Comparison of ENCODE assay signal across 24 cellular contexts in genomic region chr10:351770-352318, GRCh38.
A peak's percentile ranks its signal among the peaks of the same experiment; 100 is the strongest.
DNase-seq lines count a peak whose midpoint lies in the region; ATAC-seq, FAIRE-seq and TF ChIP-seq lines count a peak whose summit lies in the region.
"Had no signal": no experiment of that assay in that cellular context is flagged by ENCODE, and none has a peak within 500 bp of the region (broad histone marks: within the 10 kb centered on the region; RNA-seq: fewer than 3 reads in every experiment).

No MANE protein-coding gene starts in this region.

- peaks cover 15% of the 10 kb centered on the region for H3K4me1 Mint-ChIP-seq in activated CD4-positive, alpha-beta memory T cell treated with anti-CD3 and anti-CD28 coated beads for 36 hours (ENCODE audit: low read depth)
- no peaks in the 10 kb centered on the region for H3K4me1 Mint-ChIP-seq in activated CD4-positive, alpha-beta memory T cell treated with anti-CD3 and anti-CD28 coated beads, Interleukin-2, amount 10 ng/mL, durations not matched to agents 7 days and 5 days
- peaks cover 9% of the 10 kb centered on the region for H3K4me1 Mint-ChIP-seq in activated T-helper 17 cell treated with anti-CD3 and anti-CD28 coated beads, Interleukin-2, amount 50 U/mL, for 72 hours
- H3K4me1 Mint-ChIP-seq in stimulated activated naive B cell treated with anti-CD40 and anti-IgM and Interleukin-4, amounts not matched to agents 10 μg/mL and 1 μg/mL and 100 μg/mL, for 72 hours: no peaks in the 10 kb centered on the region

- FAIRE-seq in D721Med (lab: Jason Lieb, UNC): no peak
- FAIRE-seq: A549, G401.6, keratinocyte had no signal

- POLR2A ChIA-PET in activated CD4-positive, alpha-beta memory T cell treated with anti-CD3 and anti-CD28 coated beads for 36 hours (lab: Charles Lee): no interaction called here
- POLR2A ChIA-PET in activated CD4-positive, alpha-beta memory T cell treated with anti-CD3 and anti-CD28 coated beads, Interleukin-2, amount 10 ng/mL, durations not matched to agents 7 days and 5 days (lab: Charles Lee): no interaction called here

- TF ChIP-seq CTCF in D721Med (IDR thresholded peaks at IDR 0.05; ENCODE audit: insufficient read depth, missing control alignments): no peak

- intact Hi-C loops in activated CD4-positive, alpha-beta memory T cell treated with anti-CD3 and anti-CD28 coated beads for 36 hours (cut with micrococcal nuclease): no loop called here

- H3K9me3 Mint-ChIP-seq in activated CD4-positive, alpha-beta memory T cell treated with anti-CD3 and anti-CD28 coated beads for 36 hours: no peaks in the 10 kb centered on the region
- peaks cover 6% of the 10 kb centered on the region for H3K9me3 Mint-ChIP-seq in activated CD4-positive, alpha-beta memory T cell treated with anti-CD3 and anti-CD28 coated beads, Interleukin-2, amount 10 ng/mL, durations not matched to agents 7 days and 5 days
- no peaks in the 10 kb centered on the region for H3K9me3 Mint-ChIP-seq in activated T-helper 17 cell treated with anti-CD3 and anti-CD28 coated beads, Interleukin-2, amount 50 U/mL, for 72 hours
- no peaks in the 10 kb centered on the region for H3K9me3 Mint-ChIP-seq in stimulated activated naive B cell treated with anti-CD40 and anti-IgM and Interleukin-4, amounts not matched to agents 10 μg/mL and 1 μg/mL and 100 μg/mL, for 72 hours

- no peaks in the 10 kb centered on the region for H3K27me3 Mint-ChIP-seq in activated CD4-positive, alpha-beta memory T cell treated with anti-CD3 and anti-CD28 coated beads for 36 hours
- no peaks in the 10 kb centered on the region for H3K27me3 Mint-ChIP-seq in activated CD4-positive, alpha-beta memory T cell treated with anti-CD3 and anti-CD28 coated beads, Interleukin-2, amount 10 ng/mL, durations not matched to agents 7 days and 5 days
- no peaks in the 10 kb centered on the region for H3K27me3 Mint-ChIP-seq in activated T-helper 17 cell treated with anti-CD3 and anti-CD28 coated beads, Interleukin-2, amount 50 U/mL, for 72 hours
- H3K27me3 Mint-ChIP-seq in stimulated activated naive B cell treated with anti-CD40 and anti-IgM and Interleukin-4, amounts not matched to agents 10 μg/mL and 1 μg/mL and 100 μg/mL, for 72 hours: no peaks in the 10 kb centered on the region

- no peaks in the 10 kb centered on the region for H3K36me3 Mint-ChIP-seq in activated CD4-positive, alpha-beta memory T cell treated with anti-CD3 and anti-CD28 coated beads for 36 hours
- H3K36me3 Mint-ChIP-seq in activated CD4-positive, alpha-beta memory T cell treated with anti-CD3 and anti-CD28 coated beads, Interleukin-2, amount 10 ng/mL, durations not matched to agents 7 days and 5 days (ENCODE audit: low read depth): peaks cover 5% of the 10 kb centered on the region
- peaks cover 6% of the 10 kb centered on the region for H3K36me3 Mint-ChIP-seq in activated T-helper 17 cell treated with anti-CD3 and anti-CD28 coated beads, Interleukin-2, amount 50 U/mL, for 72 hours (ENCODE audit: low read depth)
- peaks cover 0 to 3% of the 10 kb centered on the region in 2 donors for H3K36me3 Mint-ChIP-seq in stimulated activated naive B cell treated with anti-CD40 and anti-IgM and Interleukin-4, amounts not matched to agents 10 μg/mL and 1 μg/mL and 100 μg/mL, for 72 hours

- DNase-seq in activated CD4-positive, alpha-beta memory T cell treated with anti-CD3 and anti-CD28 coated beads for 36 hours: peak; percentile 49
- no peak for DNase-seq in activated CD4-positive, alpha-beta memory T cell treated with anti-CD3 and anti-CD28 coated beads, Interleukin-2, amount 10 ng/mL, durations not matched to agents 7 days and 5 days
- DNase-seq in H7 (peak; percentile 38), D721Med (ENCODE audit: insufficient read length, low spot score) (no peak)
- peak; percentile 9 for DNase-seq in stimulated activated CD8-positive, alpha-beta memory T cell treated with anti-CD3 and anti-CD28 coated beads, Interleukin-4, amount 100 ng/mL, for 24 hours (ENCODE audit: low read depth)
- no peak for DNase-seq in stimulated activated naive B cell treated with anti-CD40 and anti-IgM and Interleukin-4, amounts not matched to agents 10 μg/mL and 1 μg/mL and 100 μg/mL, for 72 hours
- no peak for DNase-seq in NK-92 treated with Interleukin-12 subunit alpha and Interleukin-12 subunit beta, amount 100 ng/mL, for 24 hours (lab: John Stamatoyannopoulos, UW)
- DNase-seq: dorsolateral prefrontal cortex, erythroblast, foreskin melanocyte, hypothalamus, NCI-H1105 treated with DMSO at 0.1 percent for 48 hours, NCI-H526, occipital lobe, retina, SHP77 treated with DMSO at 0.1 percent for 48 hours, T-helper 1 cell, upper lobe of left lung had no signal

- peak; percentile 78 for ATAC-seq in activated T-helper 17 cell treated with anti-CD3 and anti-CD28 coated beads, Interleukin-2, amount 50 U/mL, for 72 hours (replicated peaks)
- no peak for ATAC-seq in stimulated activated naive B cell treated with anti-CD40 and anti-IgM and Interleukin-4, amounts not matched to agents 10 μg/mL and 1 μg/mL and 100 μg/mL, for 72 hours (replicated peaks)
- ATAC-seq: A549 had no signal

- no peak overlapping the region for H3K27ac Mint-ChIP-seq in activated CD4-positive, alpha-beta memory T cell treated with anti-CD3 and anti-CD28 coated beads for 36 hours
- H3K27ac Mint-ChIP-seq in activated CD4-positive, alpha-beta memory T cell treated with anti-CD3 and anti-CD28 coated beads, Interleukin-2, amount 10 ng/mL, durations not matched to agents 7 days and 5 days: no peak overlapping the region
- no peak overlapping the region for H3K27ac Mint-ChIP-seq in activated T-helper 17 cell treated with anti-CD3 and anti-CD28 coated beads, Interleukin-2, amount 50 U/mL, for 72 hours
- no peak overlapping the region for H3K27ac Mint-ChIP-seq in stimulated activated naive B cell treated with anti-CD40 and anti-IgM and Interleukin-4, amounts not matched to agents 10 μg/mL and 1 μg/mL and 100 μg/mL, for 72 hours

- CTCF ChIA-PET in activated CD4-positive, alpha-beta memory T cell treated with anti-CD3 and anti-CD28 coated beads for 36 hours (lab: Charles Lee): no interaction called here
- CTCF ChIA-PET in activated CD4-positive, alpha-beta memory T cell treated with anti-CD3 and anti-CD28 coated beads, Interleukin-2, amount 10 ng/mL, durations not matched to agents 7 days and 5 days (lab: Charles Lee): no interaction called here

- no peaks in the 10 kb centered on the region for H3K27me3 ChIP-seq in H7 (ENCODE audit: control insufficient read depth, insufficient read depth, low read length)
- H3K27me3 ChIP-seq: breast epithelium, dorsolateral prefrontal cortex, upper lobe of left lung had no signal

- peaks cover 1% of the 10 kb centered on the region for H3K36me3 ChIP-seq in H7 (replicated peaks; ENCODE audit: control insufficient read depth, insufficient read depth, low read length)

- no peak overlapping the region for H3K4me3 ChIP-seq in H7 (ENCODE audit: insufficient read depth, low read depth, low read length)
- H3K4me3 ChIP-seq: A549, breast epithelium, dorsolateral prefrontal cortex, HAP-1, upper lobe of left lung had no signal

- H3K4me3 Mint-ChIP-seq in activated CD4-positive, alpha-beta memory T cell treated with anti-CD3 and anti-CD28 coated beads for 36 hours: no peak overlapping the region
- H3K4me3 Mint-ChIP-seq in activated CD4-positive, alpha-beta memory T cell treated with anti-CD3 and anti-CD28 coated beads, Interleukin-2, amount 10 ng/mL, durations not matched to agents 7 days and 5 days: no peak overlapping the region
- H3K4me3 Mint-ChIP-seq in activated T-helper 17 cell treated with anti-CD3 and anti-CD28 coated beads, Interleukin-2, amount 50 U/mL, for 72 hours: peak overlapping the region; percentile 13
- H3K4me3 Mint-ChIP-seq in stimulated activated naive B cell treated with anti-CD40 and anti-IgM and Interleukin-4, amounts not matched to agents 10 μg/mL and 1 μg/mL and 100 μg/mL, for 72 hours: no peak overlapping the region

Comparison
In these comparisons a context has a peak if more than half of its experiments do, and no peak if none do; other contexts are left out.
1. DNase-seq: peak in activated CD4-positive, alpha-beta memory T cell treated with anti-CD3 and anti-CD28 coated beads for 36 hours (single experiment), H7 (single experiment) and stimulated activated CD8-positive, alpha-beta memory T cell treated with anti-CD3 and anti-CD28 coated beads, Interleukin-4, amount 100 ng/mL, for 24 hours (single experiment); none in activated CD4-positive, alpha-beta memory T cell treated with anti-CD3 and anti-CD28 coated beads, Interleukin-2, amount 10 ng/mL, durations not matched to agents 7 days and 5 days (single experiment), stimulated activated naive B cell treated with anti-CD40 and anti-IgM and Interleukin-4, amounts not matched to agents 10 μg/mL and 1 μg/mL and 100 μg/mL, for 72 hours (single experiment), NK-92 treated with Interleukin-12 subunit alpha and Interleukin-12 subunit beta, amount 100 ng/mL, for 24 hours (single experiment) and D721Med (single experiment).